18 cellular contexts compared by ENCODE assay signal in genomic region chr2:55169359-55169758, GRCh38.
A peak's percentile ranks its signal among the peaks of the same experiment; 100 is the strongest.
DNase-seq lines count a peak whose midpoint lies in the region; ATAC-seq, FAIRE-seq and TF ChIP-seq lines count a peak whose summit lies in the region.
"Had no signal": no experiment of that assay in that cellular context is flagged by ENCODE, and none has a peak within 500 bp of the region (broad histone marks: within the 10 kb centered on the region; RNA-seq: fewer than 3 reads in every experiment).

No MANE protein-coding gene starts in this region.

- TF ChIP-seq CTCF in HepG2 (CRISPR knock-in tag; IDR thresholded peaks at IDR 0.05) (no peak), right lobe of liver (IDR thresholded peaks at IDR 0.05) (no peak), esophagus muscularis mucosa (IDR thresholded peaks at IDR 0.05) (no peak)

- H3K4me2 ChIP-seq in HepG2 (ENCODE audit: low read depth, low read length): no peak overlapping the region
- H3K4me2 ChIP-seq: BLaER1 had no signal

- H2AFZ ChIP-seq in HepG2 (ENCODE audit: low read length): no peak overlapping the region

- no peak for TF ChIP-seq EP300 in HepG2 (IDR thresholded peaks at IDR 0.05; ENCODE audit: low read depth in 2 of 2, low read length in 2 of 2)
- no peak for TF ChIP-seq EP300 in HepG2 (CRISPR knock-in tag; IDR thresholded peaks at IDR 0.05; ENCODE audit: borderline replicate concordance)
- TF ChIP-seq EP300 in esophagus muscularis mucosa (IDR thresholded peaks at IDR 0.05): no peak

- H3K4me1 ChIP-seq in HepG2 (ENCODE audit: insufficient read depth, low read length) (peaks cover 22% of the 10 kb centered on the region), right lobe of liver (peaks cover 0 to 3% (median 0%) of the 10 kb centered on the region in 4 donors), esophagus muscularis mucosa (peaks cover 9 to 63% (median 56%) of the 10 kb centered on the region in 4 donors)
- H3K4me1 ChIP-seq: BLaER1 had no signal

- ATAC-seq in HepG2 (no peak), right lobe of liver (no peak), GM18867 (IDR thresholded peaks at IDR 0.05; ENCODE audit: unreplicated experiment) (no peak)

- 0 out of 5 replicates have a peak, but pooled peaks cover 0 to 5% of the 10 kb centered on the region in 2 experiments for H3K27me3 ChIP-seq in HepG2 (ENCODE audit: control insufficient read depth in 1 of 2, insufficient read depth in 2 of 2, low read length in 2 of 2)
- H3K27me3 ChIP-seq in right lobe of liver: no peaks in the 10 kb centered on the region
- H3K27me3 ChIP-seq in esophagus muscularis mucosa: no peaks in the 10 kb centered on the region
- H3K27me3 ChIP-seq: BLaER1, SJSA1 had no signal

- H3K36me3 ChIP-seq in HepG2 (replicated peaks in 1 of 2; ENCODE audit: control insufficient read depth in 1 of 2, insufficient read depth in 2 of 2, low read length in 2 of 2) (no peaks in the 10 kb centered on the region), right lobe of liver (no peaks in the 10 kb centered on the region), esophagus muscularis mucosa (no peaks in the 10 kb centered on the region)
- H3K36me3 ChIP-seq: BLaER1, SJSA1 had no signal

- H3K4me3 ChIP-seq in HepG2 (replicated peaks in 1 of 3; ENCODE audit: insufficient read depth in 1 of 3, low read depth in 2 of 3, low read length in 3 of 3) (no peak overlapping the region), right lobe of liver (no peak overlapping the region), esophagus muscularis mucosa (no peak overlapping the region)
- H3K4me3 ChIP-seq: BLaER1, SJSA1 had no signal

- DNase-seq in HepG2 (ENCODE audit: low spot score): no peak
- DNase-seq in right lobe of liver: no peak
- no peak for DNase-seq in esophagus muscularis mucosa (ENCODE audit: extremely low spot score)
- DNase-seq in pons (ENCODE audit: low spot score): peak; percentile 30
- DNase-seq in SK-N-DZ (ENCODE audit: low spot score): no peak
- DNase-seq in AG08395 (ENCODE audit: low spot score): no peak
- DNase-seq in UCSD-AML1 (lab: John Stamatoyannopoulos, UW; ENCODE audit: unreplicated experiment): no peak
- DNase-seq: CD8-positive, alpha-beta T cell; H7; NCI-H1417; NCI-H1930; NCI-H2171 treated with DMSO at 0.1 percent for 48 hours; NCI-H748 treated with DMSO at 0.1 percent for 48 hours; RPMI8226 had no signal

- no peak overlapping the region for H3K27ac ChIP-seq in HepG2 (ENCODE audit: extremely low read length, insufficient read depth, low read length)
- no peak overlapping the region for H3K27ac ChIP-seq in right lobe of liver
- peak overlapping the region in 3 of 4 donors; percentile 67 to 74 (median 70) for H3K27ac ChIP-seq in esophagus muscularis mucosa (replicated peaks in 1 of 4)
- H3K27ac ChIP-seq: 22Rv1, BLaER1, SJSA1 had no signal

- TF ChIP-seq RAD21 in HepG2 (CRISPR knock-in tag; IDR thresholded peaks at IDR 0.05): no peak

- CTCF ChIA-PET in HepG2 (lab: Yijun Ruan, JAX; ENCODE audit: low intra/inter-chr PET ratio, low total read pairs): interaction anchor here (1.4 to 4.0 kb wide), 3 partner anchors 99 to 269 kb away, joined by 3 to 34 read pairs (median 11); no protein-coding TSS in a partner anchor

- intact Hi-C loops in HepG2 (cut with micrococcal nuclease; ENCODE audit: unreplicated experiment) (loop anchor here (2.0 kb wide), 1 partner anchor 107 kb away; no protein-coding TSS in a partner anchor), right lobe of liver (cut with DNase I) (loop anchor here (10.0 kb wide), 2 partner anchors 145 to 275 kb away; no protein-coding TSS in a partner anchor), esophagus muscularis mucosa (cut with DNase I) (loop anchor here (2.0 to 10.0 kb wide), 3 partner anchors 57 to 155 kb away; no protein-coding TSS in a partner anchor)

- POLR2A ChIA-PET in HepG2 (lab: Yijun Ruan, JAX): no interaction called here

- no TSS peak for BruUV-seq in HepG2 (replicated peaks; lab: Mats Ljungman, UMichigan)

- H3K9ac ChIP-seq in HepG2 (ENCODE audit: insufficient read depth, low read depth, low read length): no peak overlapping the region
- H3K9ac ChIP-seq: BLaER1 had no signal

- peak; percentile 50 for FAIRE-seq in HepG2 (lab: Jason Lieb, UNC)

- H3K79me2 ChIP-seq in HepG2 (ENCODE audit: insufficient read depth, low read length): no peaks in the 10 kb centered on the region

- WGBS in HepG2 (ENCODE audit: low lambda C conversion rate): 76% methylated on average over 1 of the region's 1 CpG
- 93% methylated on average over 1 of the region's 1 CpG for WGBS in right lobe of liver (ENCODE audit: insufficient coverage, low coverage, low lambda C conversion rate, missing lambda C conversion rate)
- 79% methylated on average over 1 of the region's 1 CpG for WGBS in esophagus muscularis mucosa

- in situ Hi-C loops in HepG2 (cut with HindIII; ENCODE audit: extremely low pct_ligation_motif_present, low pct_unique_long_range_greater_than_20kb): loop anchor here (5.0 kb wide), 2 partner anchors 97 to 152 kb away; no protein-coding TSS in a partner anchor

- TF ChIP-seq POLR2A in HepG2 (IDR thresholded peaks at IDR 0.05; ENCODE audit: insufficient read depth in 1 of 2, low read depth in 2 of 2, low read length in 2 of 2): no peak
- no peak for TF ChIP-seq POLR2A in right lobe of liver (IDR thresholded peaks at IDR 0.05)
- TF ChIP-seq POLR2A in esophagus muscularis mucosa (IDR thresholded peaks at IDR 0.05; ENCODE audit: low read depth): no peak

- H4K20me1 ChIP-seq in HepG2 (ENCODE audit: insufficient read depth, low read length): no peaks in the 10 kb centered on the region
- H4K20me1 ChIP-seq: BLaER1 had no signal

- H3K9me3 ChIP-seq in HepG2 (ENCODE audit: low read length) (no peaks in the 10 kb centered on the region), right lobe of liver (no peaks in the 10 kb centered on the region), esophagus muscularis mucosa (no peaks in the 10 kb centered on the region)
- H3K9me3 ChIP-seq: BLaER1, SJSA1 had no signal

TF ChIP-seq in HepG2, 621 proteins besides CTCF, POLR2A, EP300 and RAD21:
- no peak for TF ChIP-seq RFX3 (CRISPR knock-in tag; IDR thresholded peaks at IDR 0.05)
- no peak for TF ChIP-seq ATF7 (IDR thresholded peaks at IDR 0.05)
- no peak for TF ChIP-seq ATF7 (CRISPR knock-in tag; IDR thresholded peaks at IDR 0.05)
- no peak for TF ChIP-seq RBAK (CRISPR knock-in tag; IDR thresholded peaks at IDR 0.05)
- TF ChIP-seq ZNF792 (CRISPR knock-in tag; IDR thresholded peaks at IDR 0.05): no peak
- TF ChIP-seq YEATS4 (CRISPR knock-in tag; IDR thresholded peaks at IDR 0.05; ENCODE audit: borderline replicate concordance): no peak
- no peak for TF ChIP-seq ZNF441 (CRISPR knock-in tag; IDR thresholded peaks at IDR 0.05; ENCODE audit: borderline replicate concordance)
- TF ChIP-seq ZNF329 (CRISPR knock-in tag; IDR thresholded peaks at IDR 0.05; ENCODE audit: low read depth): no peak

Comparison
In these comparisons a context has a peak if more than half of its experiments do, and no peak if none do; other contexts are left out.
1. H3K27ac ChIP-seq: peak in esophagus muscularis mucosa (3 of 4); none in HepG2 (single experiment) and right lobe of liver (0 of 3).